Comparison of ENCODE assay signal across 8 cellular contexts in the genomic region with DNA sequence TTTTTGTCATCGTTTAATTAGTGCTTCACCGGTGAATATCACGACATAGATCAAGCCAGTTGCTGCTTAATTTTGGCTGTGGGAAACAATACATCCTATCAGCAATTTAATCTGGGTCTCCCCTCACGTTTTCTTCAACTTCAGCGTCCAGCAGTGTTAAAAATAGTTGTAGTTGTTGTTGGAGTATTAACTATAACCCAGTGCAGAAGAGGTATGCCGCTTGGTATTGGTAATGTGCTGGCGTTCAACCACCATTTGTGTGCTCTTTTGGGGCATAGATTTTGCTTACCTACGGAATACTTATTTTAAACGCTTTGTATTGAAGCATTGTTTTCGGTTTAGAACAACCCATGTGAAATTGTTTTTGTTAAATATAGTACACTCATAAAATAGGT. TPM values are rescaled to one million over a fixed set of nuclear protein-coding genes. Genes with fewer than 3 reads are reported as not detected.
DNase-seq lines count a peak whose midpoint lies in the region; ATAC-seq and TF ChIP-seq lines count a peak whose summit lies in the region.

No MANE protein-coding gene starts in this region.

- H3K4me3 ChIP-seq in AG09309 (ENCODE audit: control insufficient read depth, low read depth, low read length), result peak overlapping the region; percentile 92
- H3K4me3 ChIP-seq in lower leg skin (ENCODE audit: low read depth, poor library complexity, severe bottlenecking), result peak overlapping the region; percentile 57

- H3K36me3 Mint-ChIP-seq in HFFc6 (ENCODE audit: low read depth) (no peaks in the 10 kb centered on the region), type B pancreatic cell (peaks cover 6% of the 10 kb centered on the region)

- DNase-seq in AG09309 (ENCODE audit: low read depth), result no peak
- DNase-seq in HFFc6, result no peak
- peak; percentile 59 for DNase-seq in astrocyte of the hippocampus (ENCODE audit: low read depth, low spot score)
- DNase-seq in lower leg skin (ENCODE audit: low spot score in 2 of 2), result no peak
- no peak for DNase-seq in type B pancreatic cell (ENCODE audit: extremely low spot score, unreplicated experiment)
- DNase-seq in activated effector memory CD4-positive, alpha-beta T cell treated with anti-CD3 and anti-CD28 coated beads, Interleukin-2, amount 50 U/mL, for 16 hours, result no peak
- DNase-seq in NCI-H774 (lab: John Stamatoyannopoulos, UW), result no peak

- peaks cover 46% of the 10 kb centered on the region for H3K4me1 Mint-ChIP-seq in HFFc6 (ENCODE audit: low read depth)
- peaks cover 32% of the 10 kb centered on the region for H3K4me1 Mint-ChIP-seq in type B pancreatic cell (ENCODE audit: unreplicated experiment)

- intact Hi-C loops in lower leg skin (cut with DNase I; ENCODE audit: low total_unique reads), result no loop called here

- peak overlapping the region; percentile 80 for H3K27ac Mint-ChIP-seq in HFFc6
- H3K27ac Mint-ChIP-seq in type B pancreatic cell, result peak overlapping the region; percentile 91

- H3K27me3 Mint-ChIP-seq in HFFc6 (ENCODE audit: insufficient read depth) (peaks cover 2% of the 10 kb centered on the region; the same call in 1 of the 2 replicates), type B pancreatic cell (no peaks in the 10 kb centered on the region)

- TF ChIP-seq CTCF in AG09309 (IDR thresholded peaks at IDR 0.05; ENCODE audit: control insufficient read depth, insufficient read depth, low read depth, low read length, missing control alignments) (no peak), HFFc6 (IDR thresholded peaks at IDR 0.05) (no peak), lower leg skin (IDR thresholded peaks at IDR 0.05) (no peak), type B pancreatic cell (conservative IDR thresholded peaks at IDR 0.05) (no peak)

- WGBS in lower leg skin, 2 donors, result 1% methylated on average over 10 of the region's 10 CpGs

- peak overlapping the region; percentile 98 for H3K4me3 Mint-ChIP-seq in HFFc6
- H3K4me3 Mint-ChIP-seq in type B pancreatic cell, result peak overlapping the region; percentile 92

- H3K9me3 Mint-ChIP-seq in HFFc6 (no peaks in the 10 kb centered on the region), type B pancreatic cell (peaks cover 7% of the 10 kb centered on the region)

- TF ChIP-seq POLR2A in lower leg skin (IDR thresholded peaks at IDR 0.05), result no peak

- no peak for ATAC-seq in GM21737 (IDR thresholded peaks at IDR 0.05; ENCODE audit: unreplicated experiment)

RNA-seq across cellular contexts. Expression of a gene that starts 0.8 kb away (rescaled TPM):
- 1 to 10 TPM; 4.1 to 6.2 (median 5.0) TPM for total RNA-seq in HFFc6 (2021; fragmentation: NEBNext Ultra II Directional; extraction: Animal tissue kit (Norgen Biotek cat#: 25700))
- 10 to 100 TPM; 44.4 to 75.4 (median 62.0) TPM for total RNA-seq in lower leg skin
- total RNA-seq in type B pancreatic cell (ENCODE audit: low replicate concordance), result 24.6 and 31.9 TPM in 2 replicates
